In genomic region chr16:20897253-20897896, GRCh38 we compare ENCODE assay signal across 12 cellular contexts. TPM values are rescaled to one million over a fixed set of nuclear protein-coding genes. Genes with fewer than 3 reads are reported as not detected.
A peak's percentile ranks its signal among the peaks of the same experiment; 100 is the strongest.
DNase-seq lines count a peak whose midpoint lies in the region; ATAC-seq and TF ChIP-seq lines count a peak whose summit lies in the region.
"Had no signal": no experiment of that assay in that cellular context is flagged by ENCODE, and none has a peak within 500 bp of the region (broad histone marks: within the 10 kb centered on the region; RNA-seq: fewer than 3 reads in every experiment).

No MANE protein-coding gene starts in this region.

- H3K27me3 Mint-ChIP-seq in T-helper 2 cell treated with Interferon-gamma antibody and Interleukin-4, amounts not matched to agents 5 μg/mL and 100 μg/mL, for 36 hours (ENCODE audit: low read depth) = no peaks in the 10 kb centered on the region
- no peaks in the 10 kb centered on the region for H3K27me3 Mint-ChIP-seq in activated CD8-positive, alpha-beta T cell treated with anti-CD3 and anti-CD28 coated beads for 36 hours

- peak overlapping the region; percentile 99 for H3K4me3 Mint-ChIP-seq in T-helper 2 cell treated with Interferon-gamma antibody and Interleukin-4, amounts not matched to agents 5 μg/mL and 100 μg/mL, for 36 hours
- peak overlapping the region; percentile 93 for H3K4me3 Mint-ChIP-seq in activated CD8-positive, alpha-beta T cell treated with anti-CD3 and anti-CD28 coated beads for 36 hours
- peak overlapping the region; percentile 89 for H3K4me3 Mint-ChIP-seq in stimulated activated effector memory CD8-positive, alpha-beta T cell treated with anti-CD3 and anti-CD28 coated beads, Interleukin-12 subunit alpha, Interleukin-12 subunit beta, amount 100 ng/mL, for 72 hours

- no peak for TF ChIP-seq CTCF in activated CD8-positive, alpha-beta T cell treated with anti-CD3 and anti-CD28 coated beads for 36 hours (IDR thresholded peaks at IDR 0.05)

- peak overlapping the region; percentile 32 for H3K27ac Mint-ChIP-seq in T-helper 2 cell treated with Interferon-gamma antibody and Interleukin-4, amounts not matched to agents 5 μg/mL and 100 μg/mL, for 36 hours
- H3K27ac Mint-ChIP-seq in activated CD8-positive, alpha-beta T cell treated with anti-CD3 and anti-CD28 coated beads for 36 hours = peak overlapping the region; percentile 18
- H3K27ac Mint-ChIP-seq in stimulated activated effector memory CD8-positive, alpha-beta T cell treated with anti-CD3 and anti-CD28 coated beads, Interleukin-12 subunit alpha, Interleukin-12 subunit beta, amount 100 ng/mL, for 72 hours = peak overlapping the region; percentile 99

- ATAC-seq in activated CD8-positive, alpha-beta T cell treated with anti-CD3 and anti-CD28 coated beads for 36 hours = no peak
- ATAC-seq in stimulated activated effector memory CD8-positive, alpha-beta T cell treated with anti-CD3 and anti-CD28 coated beads, Interleukin-12 subunit alpha, Interleukin-12 subunit beta, amount 100 ng/mL, for 72 hours = no peak
- no peak for ATAC-seq in GM21529 (IDR thresholded peaks at IDR 0.05; ENCODE audit: unreplicated experiment)
- no peak for ATAC-seq in GM18873 (IDR thresholded peaks at IDR 0.05; ENCODE audit: low FRiP score, unreplicated experiment)
- ATAC-seq: Right ventricle myocardium inferior had no signal

- peaks cover 38% of the 10 kb centered on the region for H3K36me3 Mint-ChIP-seq in T-helper 2 cell treated with Interferon-gamma antibody and Interleukin-4, amounts not matched to agents 5 μg/mL and 100 μg/mL, for 36 hours (ENCODE audit: low read depth)
- peaks cover 35% of the 10 kb centered on the region for H3K36me3 Mint-ChIP-seq in activated CD8-positive, alpha-beta T cell treated with anti-CD3 and anti-CD28 coated beads for 36 hours (ENCODE audit: low read depth)
- peaks cover 82% of the 10 kb centered on the region for H3K36me3 Mint-ChIP-seq in stimulated activated effector memory CD8-positive, alpha-beta T cell treated with anti-CD3 and anti-CD28 coated beads, Interleukin-12 subunit alpha, Interleukin-12 subunit beta, amount 100 ng/mL, for 72 hours

- no peaks in the 10 kb centered on the region for H3K9me3 Mint-ChIP-seq in T-helper 2 cell treated with Interferon-gamma antibody and Interleukin-4, amounts not matched to agents 5 μg/mL and 100 μg/mL, for 36 hours
- no peaks in the 10 kb centered on the region for H3K9me3 Mint-ChIP-seq in activated CD8-positive, alpha-beta T cell treated with anti-CD3 and anti-CD28 coated beads for 36 hours
- no peaks in the 10 kb centered on the region for H3K9me3 Mint-ChIP-seq in stimulated activated effector memory CD8-positive, alpha-beta T cell treated with anti-CD3 and anti-CD28 coated beads, Interleukin-12 subunit alpha, Interleukin-12 subunit beta, amount 100 ng/mL, for 72 hours

- CTCF ChIA-PET in activated CD8-positive, alpha-beta T cell treated with anti-CD3 and anti-CD28 coated beads for 36 hours (lab: Charles Lee) = interaction anchor here (1.5 to 3.6 kb wide), 3 partner anchors 10 to 48 kb away, joined by 3 to 25 read pairs (median 9); no protein-coding TSS in a partner anchor

- peaks cover 49% of the 10 kb centered on the region for H3K4me1 Mint-ChIP-seq in T-helper 2 cell treated with Interferon-gamma antibody and Interleukin-4, amounts not matched to agents 5 μg/mL and 100 μg/mL, for 36 hours (ENCODE audit: low read depth)
- peaks cover 40% of the 10 kb centered on the region for H3K4me1 Mint-ChIP-seq in activated CD8-positive, alpha-beta T cell treated with anti-CD3 and anti-CD28 coated beads for 36 hours (ENCODE audit: low read depth)
- H3K4me1 Mint-ChIP-seq in stimulated activated effector memory CD8-positive, alpha-beta T cell treated with anti-CD3 and anti-CD28 coated beads, Interleukin-12 subunit alpha, Interleukin-12 subunit beta, amount 100 ng/mL, for 72 hours = peaks cover 48% of the 10 kb centered on the region

- DNase-seq in T-helper 2 cell treated with Interferon-gamma antibody and Interleukin-4, amounts not matched to agents 5 μg/mL and 100 μg/mL, for 36 hours (ENCODE audit: low spot score) = no peak
- DNase-seq in T-helper 2 cell = no peak
- no peak for DNase-seq in activated CD8-positive, alpha-beta T cell treated with anti-CD3 and anti-CD28 coated beads for 36 hours
- DNase-seq in foreskin melanocyte = peak; percentile 30
- no peak for DNase-seq in stimulated activated effector memory CD8-positive, alpha-beta T cell treated with anti-CD3 and anti-CD28 coated beads, Interleukin-12 subunit alpha, Interleukin-12 subunit beta, amount 100 ng/mL, for 72 hours (ENCODE audit: low spot score in 2 of 2)
- no peak for DNase-seq in islet precursor cell
- DNase-seq: MG63, retina, thyroid gland had no signal

- intact Hi-C loops in activated CD8-positive, alpha-beta T cell treated with anti-CD3 and anti-CD28 coated beads for 36 hours (cut with micrococcal nuclease) = no loop called here

- POLR2A ChIA-PET in activated CD8-positive, alpha-beta T cell treated with anti-CD3 and anti-CD28 coated beads for 36 hours (lab: Charles Lee) = no interaction called here

RNA-seq across cellular contexts. Expression of gene DCUN1D3, which starts 2.8 kb away (rescaled TPM):
- 1 to 10 TPM; 5.9 to 6.9 TPM for total RNA-seq in activated CD8-positive, alpha-beta T cell treated with anti-CD3 and anti-CD28 coated beads for 36 hours

RNA-seq across cellular contexts. Expression of gene LYRM1, which starts 3.2 kb away (rescaled TPM):
- total RNA-seq in activated CD8-positive, alpha-beta T cell treated with anti-CD3 and anti-CD28 coated beads for 36 hours = 10 to 100 TPM; 31.3 to 32.5 TPM

Comparison
In these comparisons a context has a peak if more than half of its experiments do, and no peak if none do; other contexts are left out.
1. H3K27ac Mint-ChIP-seq: peak in every context shown above with its lines; median percentile 99 in stimulated activated effector memory CD8-positive, alpha-beta T cell treated with anti-CD3 and anti-CD28 coated beads, Interleukin-12 subunit alpha, Interleukin-12 subunit beta, amount 100 ng/mL, for 72 hours; 32 in T-helper 2 cell treated with Interferon-gamma antibody and Interleukin-4, amounts not matched to agents 5 μg/mL and 100 μg/mL, for 36 hours; 18 in activated CD8-positive, alpha-beta T cell treated with anti-CD3 and anti-CD28 coated beads for 36 hours.